12 cellular contexts compared by ENCODE assay signal in the genomic region with DNA sequence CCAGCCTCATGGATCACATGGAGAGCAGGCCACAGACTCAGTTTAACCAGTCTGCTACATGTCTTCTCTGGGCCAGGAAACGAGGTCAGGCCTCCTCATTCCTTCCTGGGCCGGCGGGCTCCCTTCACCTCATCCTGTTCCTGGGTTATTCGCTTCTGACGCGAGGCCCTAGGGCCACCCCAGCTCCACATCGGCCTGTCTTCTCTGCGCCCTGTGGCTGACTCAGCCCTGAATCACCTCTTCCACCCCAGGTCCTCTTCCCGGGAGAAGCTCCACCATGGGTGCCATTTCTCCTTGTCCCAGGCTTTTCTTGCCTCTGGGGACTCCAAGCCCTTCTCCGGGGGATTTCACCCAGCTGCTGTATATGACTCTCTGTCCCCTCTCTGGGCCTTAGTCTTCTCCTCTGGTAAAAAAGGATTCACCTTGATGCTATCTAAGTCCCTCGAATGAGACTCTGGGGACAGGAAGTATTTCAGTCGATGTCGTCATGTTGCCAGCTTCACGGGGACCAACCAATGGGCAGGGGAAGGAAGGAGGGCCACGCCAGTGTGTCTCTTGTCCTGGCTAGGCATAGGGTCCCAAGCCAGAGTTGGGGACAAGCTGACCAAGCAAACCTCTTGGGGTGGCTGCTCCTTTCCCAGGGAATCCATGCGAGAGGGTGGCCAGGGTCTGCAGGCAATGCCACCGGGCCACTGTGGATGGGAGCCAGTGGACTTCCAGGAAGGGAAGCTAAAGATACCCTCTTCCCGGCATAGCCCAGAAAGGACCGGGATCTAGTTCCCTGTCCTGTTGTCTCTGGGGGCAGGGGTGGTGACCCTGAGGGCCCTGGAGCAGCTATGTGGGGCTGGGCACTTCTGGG. TPM values are rescaled to one million over a fixed set of nuclear protein-coding genes. Genes with fewer than 3 reads are reported as not detected.
DNase-seq lines count a peak whose midpoint lies in the region; ATAC-seq, FAIRE-seq and TF ChIP-seq lines count a peak whose summit lies in the region.
"Had no signal": no experiment of that assay in that cellular context is flagged by ENCODE, and none has a peak within 500 bp of the region (broad histone marks: within the 10 kb centered on the region; RNA-seq: fewer than 3 reads in every experiment).

No MANE protein-coding gene starts in this region.

- no peaks in the 10 kb centered on the region for H3K4me1 ChIP-seq in pancreas
- H3K4me1 ChIP-seq: thyroid gland had no signal

- peaks cover 7 to 12% (median 9%) of the 10 kb centered on the region in 7 donors for H3K9me3 Mint-ChIP-seq in CD14-positive monocyte
- H3K9me3 Mint-ChIP-seq: activated naive CD8-positive, alpha-beta T cell treated with anti-CD3 and anti-CD28 coated beads, Interleukin-2, amount 50 U/mL, for 24 hours had no signal

- H3K27me3 Mint-ChIP-seq in CD14-positive monocyte (ENCODE audit: low read depth in 3 of 3), result peaks cover 0 to 5% (median 0%) of the 10 kb centered on the region in 3 donors
- no peaks in the 10 kb centered on the region for H3K27me3 Mint-ChIP-seq in T-helper 17 cell
- H3K27me3 Mint-ChIP-seq: activated naive CD8-positive, alpha-beta T cell treated with anti-CD3 and anti-CD28 coated beads, Interleukin-2, amount 50 U/mL, for 24 hours had no signal

- no peak for TF ChIP-seq POLR2A in H54 (IDR thresholded peaks at IDR 0.05; ENCODE audit: low read depth, low read length)

- no peaks in the 10 kb centered on the region for H3K27me3 ChIP-seq in pancreas
- H3K27me3 ChIP-seq: thyroid gland had no signal

- no peak overlapping the region for H3K4me3 ChIP-seq in pancreas
- H3K4me3 ChIP-seq: thyroid gland had no signal

- FAIRE-seq in H54 (lab: Jason Lieb, UNC) (no peak), pancreas (lab: Jason Lieb, UNC) (no peak)

- peaks cover 0 to 10% of the 10 kb centered on the region in 2 donors for H3K36me3 Mint-ChIP-seq in CD14-positive monocyte
- no peaks in the 10 kb centered on the region for H3K36me3 Mint-ChIP-seq in T-helper 17 cell (ENCODE audit: low read depth)

- H3K36me3 ChIP-seq in pancreas, result no peaks in the 10 kb centered on the region
- H3K36me3 ChIP-seq: thyroid gland had no signal

- no peak overlapping the region for H3K27ac ChIP-seq in pancreas
- H3K27ac ChIP-seq: KMS-11, thyroid gland had no signal

- ATAC-seq in T-helper 17 cell, result no peak
- no peak for ATAC-seq in pancreas
- ATAC-seq: activated naive CD8-positive, alpha-beta T cell treated with anti-CD3 and anti-CD28 coated beads, Interleukin-2, amount 50 U/mL, for 24 hours had no signal

- DNase-seq in CD14-positive monocyte (ENCODE audit: low spot score) (no peak), H54 (ENCODE audit: insufficient read length, low spot score) (peak; percentile 51), T-helper 17 cell (no peak), iris pigment epithelial cell (ENCODE audit: low read depth) (peak; percentile 40), DMS153 treated with DMSO at 0.1 percent for 48 hours (lab: John Stamatoyannopoulos, UW; ENCODE audit: unreplicated experiment) (no peak), G401 (ENCODE audit: low spot score) (no peak), pancreas (no peak), OCI-M2 (lab: John Stamatoyannopoulos, UW; ENCODE audit: unreplicated experiment) (no peak)
- DNase-seq: activated naive CD8-positive, alpha-beta T cell treated with anti-CD3 and anti-CD28 coated beads, Interleukin-2, amount 50 U/mL, for 24 hours; NCI-H2107; thyroid gland had no signal

- H3K4me3 Mint-ChIP-seq in CD14-positive monocyte (no peak overlapping the region), T-helper 17 cell (no peak overlapping the region)
- H3K4me3 Mint-ChIP-seq: activated naive CD8-positive, alpha-beta T cell treated with anti-CD3 and anti-CD28 coated beads, Interleukin-2, amount 50 U/mL, for 24 hours had no signal

- in situ Hi-C loops in G401 (cut with HindIII; ENCODE audit: low sequenced_read_pairs), result no loop called here

- WGBS in pancreas, 2 donors, result 86 to 89% methylated on average over 19 of the region's 19 CpGs

- TF ChIP-seq CTCF in CD14-positive monocyte (IDR thresholded peaks at IDR 0.05) (no peak), pancreas (IDR thresholded peaks at IDR 0.05) (no peak)

- H3K27ac Mint-ChIP-seq in CD14-positive monocyte (peak overlapping the region in 4 of 7 donors; percentile 42 to 76 (median 50)), T-helper 17 cell (peak overlapping the region; percentile 93)
- H3K27ac Mint-ChIP-seq: activated naive CD8-positive, alpha-beta T cell treated with anti-CD3 and anti-CD28 coated beads, Interleukin-2, amount 50 U/mL, for 24 hours had no signal

- H3K4me1 Mint-ChIP-seq in CD14-positive monocyte (peaks cover 12% of the 10 kb centered on the region), T-helper 17 cell (peaks cover 11% of the 10 kb centered on the region)
- H3K4me1 Mint-ChIP-seq: activated naive CD8-positive, alpha-beta T cell treated with anti-CD3 and anti-CD28 coated beads, Interleukin-2, amount 50 U/mL, for 24 hours had no signal

- H3K9me3 ChIP-seq in T-helper 17 cell (ENCODE audit: control insufficient read depth, low read length, poor library complexity, severe bottlenecking), result no peaks in the 10 kb centered on the region
- no peaks in the 10 kb centered on the region for H3K9me3 ChIP-seq in pancreas
- H3K9me3 ChIP-seq: thyroid gland had no signal

- intact Hi-C loops in CD14-positive monocyte (cut with micrococcal nuclease) (no loop called here), pancreas (cut with DNase I) (no loop called here)

RNA-seq across cellular contexts. Expression of gene SOCS3, which starts 58.7 kb away (rescaled TPM):
- 100 to 1,000 TPM; 123 to 144 TPM for polyA plus RNA-seq in CD14-positive monocyte
- 100 to 1,000 TPM; 119 to 197 TPM for total RNA-seq in T-helper 17 cell
- 72.7 and 90.1 TPM in 2 replicates for total RNA-seq in G401 (2014; rRNA removed; shearing (Covaris generic))
- 10 to 100 TPM in 4 of 6 donors, 1 to 10 TPM in 2; 5.7 to 32.6 (median 18.0) TPM for total RNA-seq in pancreas
- 10 to 100 TPM; 28.5 to 53.3 TPM for polyA plus RNA-seq in pancreas

Comparison
In these comparisons a context has a peak if more than half of its experiments do, and no peak if none do; other contexts are left out.
1. DNase-seq: peak in H54 (single experiment) and iris pigment epithelial cell (single experiment); none in CD14-positive monocyte (single experiment), T-helper 17 cell (0 of 3), DMS153 treated with DMSO at 0.1 percent for 48 hours (single experiment), G401 (single experiment), pancreas (0 of 6) and OCI-M2 (single experiment).